Comparison of ENCODE assay signal across 11 cellular contexts in the genomic region with DNA sequence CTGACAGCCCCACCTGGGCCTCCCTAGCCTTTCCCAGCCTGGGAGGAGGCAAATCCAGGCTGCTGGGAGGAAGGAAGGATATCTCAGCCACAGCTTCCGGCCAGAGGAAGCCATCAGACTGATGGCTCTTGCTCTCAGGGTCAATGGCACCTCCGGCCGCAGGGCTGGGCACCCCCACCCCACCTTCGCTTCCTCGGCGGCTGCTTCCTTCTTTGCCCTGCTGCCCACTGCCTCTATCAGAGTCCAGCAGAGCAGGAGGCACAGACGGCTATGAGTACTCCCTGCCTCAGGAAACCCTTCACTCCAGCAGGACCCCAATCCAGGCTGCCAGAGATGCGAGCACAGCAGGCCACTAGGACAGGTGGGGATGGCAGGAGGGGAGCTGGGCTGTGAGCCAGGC. TPM values are rescaled to one million over a fixed set of nuclear protein-coding genes. Genes with fewer than 3 reads are reported as not detected.
DNase-seq lines count a peak whose midpoint lies in the region; ATAC-seq and TF ChIP-seq lines count a peak whose summit lies in the region.
"Had no signal": no experiment of that assay in that cellular context is flagged by ENCODE, and none has a peak within 500 bp of the region (broad histone marks: within the 10 kb centered on the region; RNA-seq: fewer than 3 reads in every experiment).

No MANE protein-coding gene starts in this region.

- intact Hi-C loops in sigmoid colon (cut with DNase I) = loop anchor here (10.0 kb wide), 1 partner anchor 332 kb away; the partner anchor contains the start of gene ARID5A
- intact Hi-C loops in posterior vena cava (cut with DNase I) = loop anchor here (5.0 kb wide), 1 partner anchor 41 kb away; no protein-coding TSS in a partner anchor

- H3K27ac ChIP-seq in sigmoid colon = peak overlapping the region; percentile 99 to 100 (median 100)

- WGBS in sigmoid colon, 2 donors = 60 to 83% methylated on average over 8 of the region's 8 CpGs

- no peak for DNase-seq in GM12864 (ENCODE audit: low read depth)
- peak; percentile 76 for DNase-seq in UCSD-AML1 (lab: John Stamatoyannopoulos, UW; ENCODE audit: unreplicated experiment)
- DNase-seq in fibroblast of the aortic adventitia (ENCODE audit: low read depth) = no peak
- DNase-seq in sigmoid colon = no peak
- no peak for DNase-seq in posterior vena cava (ENCODE audit: low spot score)
- DNase-seq in iPS-NIHi11 (ENCODE audit: low spot score) = no peak
- DNase-seq: activated effector memory CD4-positive, alpha-beta T cell treated with Interleukin-2 at 50 U/mL for 16 hours; PC-3; stimulated activated CD4-positive, alpha-beta T cell treated with anti-CD3 and anti-CD28 coated beads, Interleukin-15, amount 100 ng/mL, for 24 hours had no signal

- TF ChIP-seq EP300 in sigmoid colon (IDR thresholded peaks at IDR 0.05) = no peak

- no peak for ATAC-seq in GM19035 (IDR thresholded peaks at IDR 0.05; ENCODE audit: unreplicated experiment)
- no peak for ATAC-seq in HG03571 (IDR thresholded peaks at IDR 0.05; ENCODE audit: unreplicated experiment)
- ATAC-seq: PC-3 had no signal

- H3K27me3 ChIP-seq in sigmoid colon = no peaks in the 10 kb centered on the region

- TF ChIP-seq CTCF in GM12864 (IDR thresholded peaks at IDR 0.05; ENCODE audit: low read depth, low read length, missing control alignments) = no peak
- no peak for TF ChIP-seq CTCF in fibroblast of the aortic adventitia (IDR thresholded peaks at IDR 0.05; ENCODE audit: insufficient read depth, low read length)
- TF ChIP-seq CTCF in sigmoid colon (IDR thresholded peaks at IDR 0.05) = no peak

- peaks cover 30 to 59% (median 48%) of the 10 kb centered on the region in 4 donors for H3K36me3 ChIP-seq in sigmoid colon

- H3K4me3 ChIP-seq in GM12864 (ENCODE audit: low read depth, low read length) (peak overlapping the region; percentile 66; the same call in 1 of the 2 replicates), fibroblast of the aortic adventitia (ENCODE audit: low read depth, low read length) (peak overlapping the region; percentile 84), sigmoid colon (peak overlapping the region in 3 of 4 donors; percentile 95 to 98 (median 98))

- peaks cover 0 to 71% (median 58%) of the 10 kb centered on the region in 4 donors for H3K4me1 ChIP-seq in sigmoid colon

- TF ChIP-seq POLR2A in sigmoid colon (IDR thresholded peaks at IDR 0.05) = no peak

- no peaks in the 10 kb centered on the region for H3K9me3 ChIP-seq in sigmoid colon

RNA-seq across cellular contexts. Expression of gene SEMA4C, which starts 3.3 kb away (rescaled TPM):
- total RNA-seq in fibroblast of the aortic adventitia (ENCODE audit: low replicate concordance) (15.4 and 20.4 TPM in 2 replicates), sigmoid colon (10 to 100 TPM; 57.1 to 90.1 (median 68.9) TPM), posterior vena cava (10 to 100 TPM; 35.0 to 41.6 TPM)
- 10 to 100 TPM in 1 of 3 donors, 1 to 10 TPM in 2; 3.6 to 21.3 (median 7.9) TPM for polyA plus RNA-seq in sigmoid colon

RNA-seq across cellular contexts. Expression of gene ANKRD39, which starts 8.8 kb away (rescaled TPM):
- 4.0 and 6.1 TPM in 2 replicates for total RNA-seq in fibroblast of the aortic adventitia (ENCODE audit: low replicate concordance)
- 10 to 100 TPM; 11.4 to 34.1 (median 26.1) TPM for total RNA-seq in sigmoid colon
- polyA plus RNA-seq in sigmoid colon = 10 to 100 TPM; 12.5 to 14.8 (median 12.6) TPM
- 10 to 100 TPM; 12.1 to 12.4 TPM for total RNA-seq in posterior vena cava

RNA-seq across cellular contexts. Expression of gene ANKRD23, which starts 22.8 kb away (rescaled TPM):
- 2.3 and 6.0 TPM in 2 replicates for total RNA-seq in fibroblast of the aortic adventitia (ENCODE audit: low replicate concordance)
- total RNA-seq in sigmoid colon = 1 to 10 TPM; 1.8 to 5.5 (median 4.2) TPM
- 1 to 10 TPM in 1 of 3 donors, under 1 TPM in 1, not detected in 1; 0.69 to 4.2 TPM for polyA plus RNA-seq in sigmoid colon
- 1 to 10 TPM; 2.9 to 4.3 TPM for total RNA-seq in posterior vena cava

RNA-seq across cellular contexts. Expression of gene CNNM3, which starts 50.5 kb away (rescaled TPM):
- total RNA-seq in fibroblast of the aortic adventitia (ENCODE audit: low replicate concordance) (2.2 and 6.9 TPM in 2 replicates), sigmoid colon (10 to 100 TPM in 3 of 4 donors, 1 to 10 TPM in 1; 8.9 to 16.6 (median 11.8) TPM), posterior vena cava (1 to 10 TPM; 6.2 to 8.0 TPM)
- polyA plus RNA-seq in sigmoid colon = 10 to 100 TPM in 1 of 3 donors, 1 to 10 TPM in 2; 1.2 to 11.9 (median 1.2) TPM
